Comparison of ENCODE assay signal across 22 cellular contexts in genomic region chr19:46429999-46430398, GRCh38. TPM values are rescaled to one million over a fixed set of nuclear protein-coding genes. Genes with fewer than 3 reads are reported as not detected.
"Had no signal": no experiment of that assay in that cellular context is flagged by ENCODE, and none has a peak within 500 bp of the region (broad histone marks: within the 10 kb centered on the region; RNA-seq: fewer than 3 reads in every experiment).

No MANE protein-coding gene starts in this region.

- H3K79me2 ChIP-seq: parathyroid adenoma had no signal

- H3K9me3 ChIP-seq: body of pancreas, heart right ventricle, left lung, upper lobe of right lung had no signal

- H3K9ac ChIP-seq: parathyroid adenoma had no signal

- H3K4me3 ChIP-seq: body of pancreas, heart right ventricle, left lung, upper lobe of right lung had no signal

- DNase-seq: activated CD8-positive, alpha-beta memory T cell treated with anti-CD3 and anti-CD28 coated beads for 24 hours; activated CD8-positive, alpha-beta memory T cell treated with anti-CD3 and anti-CD28 coated beads, Interleukin-2, amount 50 U/mL, for 4 hours; activated T-cell treated with anti-CD3 and anti-CD28 coated beads, Interleukin-2, amount 50 U/mL, for 24 hours; body of pancreas; effector CD4-positive, alpha-beta T cell; erythroblast; foreskin fibroblast; heart right ventricle; kidney; left lung; nephron progenitor cell; nucleus accumbens; right cardiac atrium; stimulated activated CD4-positive, alpha-beta T cell treated with anti-CD3 and anti-CD28 coated beads, Interleukin-4, amount 100 ng/mL, for 24 hours; stimulated activated naive CD4-positive, alpha-beta T cell treated with Interleukin-2 at 50 U/mL for 16 hours; T-helper 1 cell; T-helper 9 cell; upper lobe of right lung had no signal

- H3K36me3 ChIP-seq: heart right ventricle, left lung, upper lobe of right lung had no signal

- H2AFZ ChIP-seq: parathyroid adenoma had no signal

- H3K27ac ChIP-seq: body of pancreas, heart right ventricle, left lung, parathyroid adenoma, upper lobe of right lung had no signal

- H3K27me3 ChIP-seq: body of pancreas had no signal

- ATAC-seq: activated T-helper 17 cell treated with anti-CD3 and anti-CD28 coated beads, Interleukin-2, amount 50 U/mL, for 72 hours; body of pancreas; heart right ventricle; left lung; right cardiac atrium; upper lobe of right lung had no signal

RNA-seq across cellular contexts. Expression of gene PNMA8C, which starts 1.3 kb away (rescaled TPM):
- total RNA-seq: activated T-helper 17 cell treated with anti-CD3 and anti-CD28 coated beads, Interleukin-2, amount 50 U/mL, for 72 hours; body of pancreas; lung microvascular endothelial cell; subcutaneous adipose tissue; upper lobe of right lung had no signal

RNA-seq across cellular contexts. Expression of gene CCDC8, which starts 16.6 kb away (rescaled TPM):
- total RNA-seq: activated T-helper 17 cell treated with anti-CD3 and anti-CD28 coated beads, Interleukin-2, amount 50 U/mL, for 72 hours had no signal

RNA-seq across cellular contexts. Expression of gene PNMA8A, which starts 41.4 kb away (rescaled TPM):
- total RNA-seq: activated T-helper 17 cell treated with anti-CD3 and anti-CD28 coated beads, Interleukin-2, amount 50 U/mL, for 72 hours; lung microvascular endothelial cell had no signal
